Comparison of ENCODE assay signal across 2 cellular contexts in the genomic region with DNA sequence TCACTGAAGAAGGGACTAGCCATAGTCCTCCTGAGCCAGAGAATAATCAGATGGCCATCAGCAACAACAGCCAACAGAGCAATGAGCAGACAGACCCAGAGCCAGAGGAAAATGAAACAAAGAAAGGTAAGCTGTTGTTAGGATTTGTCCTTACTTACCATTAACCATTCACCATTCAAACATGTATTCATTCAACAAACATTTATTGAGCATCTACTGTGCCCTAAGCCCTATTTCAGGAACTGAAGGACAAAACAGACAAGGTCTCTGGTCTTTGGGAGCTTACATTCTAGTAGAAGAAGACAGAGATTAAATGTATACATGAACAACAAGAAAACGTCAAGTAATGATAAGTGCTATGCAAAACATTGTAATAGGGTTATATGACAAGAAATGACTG.
TF ChIP-seq lines count a peak whose summit lies in the region.

No MANE protein-coding gene starts in this region.

TF ChIP-seq in HEK293, 187 proteins besides CTCF, POLR2A, EP300 and RAD21:
- TF ChIP-seq ZNF48 (tag by site-specific recombination; IDR thresholded peaks at IDR 0.05) (no peak), ZNF664 (tag by site-specific recombination; IDR thresholded peaks at IDR 0.05) (peak; percentile 84), IKZF3 (tag by site-specific recombination; IDR thresholded peaks at IDR 0.05) (no peak)

TF ChIP-seq in K562, 482 proteins besides CTCF, POLR2A, EP300 and RAD21:
- no peak for TF ChIP-seq HNRNPK (IDR thresholded peaks at IDR 0.05; ENCODE audit: low read depth, low read length, poor library complexity, severe bottlenecking)
- TF ChIP-seq SREBF1 (IDR thresholded peaks at IDR 0.05; ENCODE audit: borderline replicate concordance, low read depth, low read length), result no peak
- no peak for TF ChIP-seq KAT7 (CRISPR knock-in tag; IDR thresholded peaks at IDR 0.05; ENCODE audit: borderline replicate concordance)
- TF ChIP-seq ZNF3 (CRISPR knock-in tag; IDR thresholded peaks at IDR 0.05), result peak; percentile 96
- TF ChIP-seq DLX4 (CRISPR knock-in tag; IDR thresholded peaks at IDR 0.05), result no peak
- no peak for TF ChIP-seq IRF2 (CRISPR knock-in tag; IDR thresholded peaks at IDR 0.05)
- TF ChIP-seq SRF (CRISPR knock-in tag; IDR thresholded peaks at IDR 0.05), result no peak
- TF ChIP-seq CCAR2 (IDR thresholded peaks at IDR 0.05; ENCODE audit: low read depth, low read length), result no peak
- no peak for TF ChIP-seq HMGXB4 (CRISPR knock-in tag; IDR thresholded peaks at IDR 0.05)
- peak; percentile 70 for TF ChIP-seq RBM25 (IDR thresholded peaks at IDR 0.05; ENCODE audit: low read depth, low read length, severe bottlenecking)
- TF ChIP-seq, protein P1, sequence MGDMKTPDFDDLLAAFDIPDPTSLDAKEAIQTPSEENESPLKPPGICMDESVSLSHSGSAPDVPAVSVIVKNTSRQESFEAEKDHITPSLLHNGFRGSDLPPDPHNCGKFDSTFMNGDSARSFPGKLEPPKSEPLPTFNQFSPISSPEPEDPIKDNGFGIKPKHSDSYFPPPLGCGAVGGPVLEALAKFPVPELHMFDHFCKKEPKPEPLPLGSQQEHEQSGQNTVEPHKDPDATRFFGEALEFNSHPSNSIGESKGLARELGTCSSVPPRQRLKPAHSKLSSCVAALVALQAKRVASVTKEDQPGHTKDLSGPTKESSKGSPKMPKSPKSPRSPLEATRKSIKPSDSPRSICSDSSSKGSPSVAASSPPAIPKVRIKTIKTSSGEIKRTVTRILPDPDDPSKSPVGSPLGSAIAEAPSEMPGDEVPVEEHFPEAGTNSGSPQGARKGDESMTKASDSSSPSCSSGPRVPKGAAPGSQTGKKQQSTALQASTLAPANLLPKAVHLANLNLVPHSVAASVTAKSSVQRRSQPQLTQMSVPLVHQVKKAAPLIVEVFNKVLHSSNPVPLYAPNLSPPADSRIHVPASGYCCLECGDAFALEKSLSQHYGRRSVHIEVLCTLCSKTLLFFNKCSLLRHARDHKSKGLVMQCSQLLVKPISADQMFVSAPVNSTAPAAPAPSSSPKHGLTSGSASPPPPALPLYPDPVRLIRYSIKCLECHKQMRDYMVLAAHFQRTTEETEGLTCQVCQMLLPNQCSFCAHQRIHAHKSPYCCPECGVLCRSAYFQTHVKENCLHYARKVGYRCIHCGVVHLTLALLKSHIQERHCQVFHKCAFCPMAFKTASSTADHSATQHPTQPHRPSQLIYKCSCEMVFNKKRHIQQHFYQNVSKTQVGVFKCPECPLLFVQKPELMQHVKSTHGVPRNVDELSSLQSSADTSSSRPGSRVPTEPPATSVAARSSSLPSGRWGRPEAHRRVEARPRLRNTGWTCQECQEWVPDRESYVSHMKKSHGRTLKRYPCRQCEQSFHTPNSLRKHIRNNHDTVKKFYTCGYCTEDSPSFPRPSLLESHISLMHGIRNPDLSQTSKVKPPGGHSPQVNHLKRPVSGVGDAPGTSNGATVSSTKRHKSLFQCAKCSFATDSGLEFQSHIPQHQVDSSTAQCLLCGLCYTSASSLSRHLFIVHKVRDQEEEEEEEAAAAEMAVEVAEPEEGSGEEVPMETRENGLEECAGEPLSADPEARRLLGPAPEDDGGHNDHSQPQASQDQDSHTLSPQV (IDR thresholded peaks at IDR 0.05), result no peak
- TF ChIP-seq GABPA (tag; conservative IDR thresholded peaks at IDR 0.05; ENCODE audit: low read depth), result no peak
- no peak for TF ChIP-seq CSDE1 (IDR thresholded peaks at IDR 0.05)
TF ChIP-seq in K562: peak in this region for 2.
